In the genomic region with DNA sequence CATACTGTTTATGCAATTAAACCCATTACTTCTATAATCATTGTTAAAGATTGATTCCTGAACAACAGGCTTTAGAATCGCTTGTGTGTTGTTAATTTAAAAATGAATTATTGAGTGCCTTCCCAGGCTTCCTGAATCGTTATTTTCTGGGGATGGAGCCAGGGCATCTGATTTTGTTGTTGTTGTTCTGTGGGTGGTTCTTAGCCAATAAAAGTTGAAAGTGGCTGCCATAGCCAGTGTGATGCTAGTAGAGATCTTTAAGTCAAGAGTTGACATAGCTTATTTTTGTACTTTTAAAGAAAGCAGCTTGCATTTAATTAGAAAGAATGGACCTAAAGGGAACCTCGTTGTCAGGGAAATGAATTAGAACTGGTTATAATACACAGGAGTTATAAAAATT, we compare ENCODE assay signal across 2 cellular contexts.
TF ChIP-seq lines count a peak whose summit lies in the region.

No MANE protein-coding gene starts in this region.

TF ChIP-seq in WTC11, 78 proteins besides CTCF, POLR2A, EP300 and RAD21 (continued from another document):
- TF ChIP-seq, protein P1, sequence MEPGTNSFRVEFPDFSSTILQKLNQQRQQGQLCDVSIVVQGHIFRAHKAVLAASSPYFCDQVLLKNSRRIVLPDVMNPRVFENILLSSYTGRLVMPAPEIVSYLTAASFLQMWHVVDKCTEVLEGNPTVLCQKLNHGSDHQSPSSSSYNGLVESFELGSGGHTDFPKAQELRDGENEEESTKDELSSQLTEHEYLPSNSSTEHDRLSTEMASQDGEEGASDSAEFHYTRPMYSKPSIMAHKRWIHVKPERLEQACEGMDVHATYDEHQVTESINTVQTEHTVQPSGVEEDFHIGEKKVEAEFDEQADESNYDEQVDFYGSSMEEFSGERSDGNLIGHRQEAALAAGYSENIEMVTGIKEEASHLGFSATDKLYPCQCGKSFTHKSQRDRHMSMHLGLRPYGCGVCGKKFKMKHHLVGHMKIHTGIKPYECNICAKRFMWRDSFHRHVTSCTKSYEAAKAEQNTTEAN (CRISPR knock-in tag; IDR thresholded peaks at IDR 0.05): no peak
- TF ChIP-seq ELF4 (CRISPR knock-in tag; IDR thresholded peaks at IDR 0.05; ENCODE audit: low read depth) (no peak), ZNF671 (CRISPR knock-in tag; IDR thresholded peaks at IDR 0.05) (no peak)
- TF ChIP-seq, protein P2, sequence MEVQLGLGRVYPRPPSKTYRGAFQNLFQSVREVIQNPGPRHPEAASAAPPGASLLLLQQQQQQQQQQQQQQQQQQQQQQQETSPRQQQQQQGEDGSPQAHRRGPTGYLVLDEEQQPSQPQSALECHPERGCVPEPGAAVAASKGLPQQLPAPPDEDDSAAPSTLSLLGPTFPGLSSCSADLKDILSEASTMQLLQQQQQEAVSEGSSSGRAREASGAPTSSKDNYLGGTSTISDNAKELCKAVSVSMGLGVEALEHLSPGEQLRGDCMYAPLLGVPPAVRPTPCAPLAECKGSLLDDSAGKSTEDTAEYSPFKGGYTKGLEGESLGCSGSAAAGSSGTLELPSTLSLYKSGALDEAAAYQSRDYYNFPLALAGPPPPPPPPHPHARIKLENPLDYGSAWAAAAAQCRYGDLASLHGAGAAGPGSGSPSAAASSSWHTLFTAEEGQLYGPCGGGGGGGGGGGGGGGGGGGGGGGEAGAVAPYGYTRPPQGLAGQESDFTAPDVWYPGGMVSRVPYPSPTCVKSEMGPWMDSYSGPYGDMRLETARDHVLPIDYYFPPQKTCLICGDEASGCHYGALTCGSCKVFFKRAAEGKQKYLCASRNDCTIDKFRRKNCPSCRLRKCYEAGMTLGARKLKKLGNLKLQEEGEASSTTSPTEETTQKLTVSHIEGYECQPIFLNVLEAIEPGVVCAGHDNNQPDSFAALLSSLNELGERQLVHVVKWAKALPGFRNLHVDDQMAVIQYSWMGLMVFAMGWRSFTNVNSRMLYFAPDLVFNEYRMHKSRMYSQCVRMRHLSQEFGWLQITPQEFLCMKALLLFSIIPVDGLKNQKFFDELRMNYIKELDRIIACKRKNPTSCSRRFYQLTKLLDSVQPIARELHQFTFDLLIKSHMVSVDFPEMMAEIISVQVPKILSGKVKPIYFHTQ (CRISPR knock-in tag; IDR thresholded peaks at IDR 0.05): no peak

TF ChIP-seq in HepG2, 621 proteins besides CTCF, POLR2A, EP300 and RAD21 (continued from another document):
- TF ChIP-seq, protein P3, sequence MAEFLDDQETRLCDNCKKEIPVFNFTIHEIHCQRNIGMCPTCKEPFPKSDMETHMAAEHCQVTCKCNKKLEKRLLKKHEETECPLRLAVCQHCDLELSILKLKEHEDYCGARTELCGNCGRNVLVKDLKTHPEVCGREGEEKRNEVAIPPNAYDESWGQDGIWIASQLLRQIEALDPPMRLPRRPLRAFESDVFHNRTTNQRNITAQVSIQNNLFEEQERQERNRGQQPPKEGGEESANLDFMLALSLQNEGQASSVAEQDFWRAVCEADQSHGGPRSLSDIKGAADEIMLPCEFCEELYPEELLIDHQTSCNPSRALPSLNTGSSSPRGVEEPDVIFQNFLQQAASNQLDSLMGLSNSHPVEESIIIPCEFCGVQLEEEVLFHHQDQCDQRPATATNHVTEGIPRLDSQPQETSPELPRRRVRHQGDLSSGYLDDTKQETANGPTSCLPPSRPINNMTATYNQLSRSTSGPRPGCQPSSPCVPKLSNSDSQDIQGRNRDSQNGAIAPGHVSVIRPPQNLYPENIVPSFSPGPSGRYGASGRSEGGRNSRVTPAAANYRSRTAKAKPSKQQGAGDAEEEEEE (CRISPR knock-in tag; IDR thresholded peaks at IDR 0.05; ENCODE audit: borderline replicate concordance): no peak
- TF ChIP-seq, protein P4, sequence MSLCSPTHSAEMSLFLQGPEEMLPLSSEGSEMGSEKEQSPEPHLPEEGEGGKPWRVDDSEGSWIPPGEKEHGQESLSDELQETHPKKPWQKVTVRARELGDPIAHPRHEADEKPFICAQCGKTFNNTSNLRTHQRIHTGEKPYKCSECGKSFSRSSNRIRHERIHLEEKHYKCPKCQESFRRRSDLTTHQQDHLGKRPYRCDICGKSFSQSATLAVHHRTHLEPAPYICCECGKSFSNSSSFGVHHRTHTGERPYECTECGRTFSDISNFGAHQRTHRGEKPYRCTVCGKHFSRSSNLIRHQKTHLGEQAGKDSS (CRISPR knock-in tag; IDR thresholded peaks at IDR 0.05; ENCODE audit: borderline replicate concordance, low read depth): no peak
- TF ChIP-seq SIN3B (IDR thresholded peaks at IDR 0.05; ENCODE audit: low read length): no peak
